In the genomic region with DNA sequence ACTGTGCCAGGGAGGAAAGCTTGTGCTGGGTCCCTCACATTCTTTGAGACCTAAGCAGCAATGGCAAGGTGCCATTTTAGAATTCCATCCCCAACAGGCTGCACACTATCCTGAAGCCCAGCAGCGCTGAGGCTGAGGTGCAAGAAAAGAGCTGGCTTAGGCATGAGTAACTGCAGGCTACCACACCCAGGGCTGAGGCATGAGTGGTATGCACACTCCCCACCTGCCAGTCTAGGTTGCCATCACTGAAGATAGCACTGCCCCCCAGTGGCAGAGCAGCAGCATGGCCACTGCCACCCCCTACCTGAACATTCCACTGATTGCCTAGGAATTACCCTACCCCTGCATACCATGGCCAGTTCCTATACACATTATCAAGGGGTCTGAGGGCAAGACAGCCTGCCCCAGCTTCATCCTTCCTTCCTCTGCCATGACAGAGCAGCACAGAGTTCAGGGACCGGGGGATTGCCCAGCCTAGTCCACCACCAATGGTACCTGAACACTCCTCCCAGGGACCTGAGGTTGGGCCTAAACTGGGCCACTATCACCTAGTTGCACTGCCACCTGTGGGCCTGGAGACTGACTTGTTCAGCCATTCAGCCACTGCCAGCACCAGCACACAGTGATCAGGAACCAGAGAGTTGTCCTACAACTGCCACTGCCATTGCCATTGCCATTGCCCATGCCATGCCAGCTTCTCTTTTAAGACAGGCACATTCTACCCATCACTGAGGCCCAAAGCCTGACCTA, we compare ENCODE assay signal across 8 cellular contexts.
DNase-seq lines count a peak whose midpoint lies in the region; ATAC-seq and TF ChIP-seq lines count a peak whose summit lies in the region.

No MANE protein-coding gene starts in this region.

- no peak overlapping the region for H3K56ac ChIP-seq in H9 (ENCODE audit: insufficient read length, low read depth, low read length)

- no peak overlapping the region for H3K23ac ChIP-seq in H9 (ENCODE audit: insufficient read length, low read depth, low read length)

- intact Hi-C loops in MCF 10A (cut with micrococcal nuclease): loop anchor here (1.0 to 10.0 kb wide), 6 partner anchors 321 to 865 kb away; no protein-coding TSS in a partner anchor
- intact Hi-C loops in breast epithelium (cut with DNase I; ENCODE audit: low total_unique reads): no loop called here
- intact Hi-C loops in activated B cell treated with CpG ODN at 0.5 μM for 24 hours (cut with micrococcal nuclease): loop anchor here (1.0 to 10.0 kb wide), 4 partner anchors 168 to 1695 kb away; no protein-coding TSS in a partner anchor

- H3K4me1 Mint-ChIP-seq in MCF 10A (ENCODE audit: insufficient read depth, unreplicated experiment) (peaks cover 6% of the 10 kb centered on the region), H9 (peaks cover 2 to 5% of the 10 kb centered on the region in 2 experiments; a peak in 3 of 4 replicates), activated B cell treated with CpG ODN at 0.5 μM for 24 hours (peaks cover 5% of the 10 kb centered on the region)

- DNase-seq in MCF 10A (ENCODE audit: unreplicated experiment) (peak; percentile 89), breast epithelium (ENCODE audit: low spot score in 2 of 2) (no peak), H9 (peak; percentile 92), KG1 (lab: John Stamatoyannopoulos, UW) (peak; percentile 10), activated B cell treated with CpG ODN at 0.5 μM for 24 hours (peak; percentile 29), iris pigment epithelial cell (ENCODE audit: low read depth) (peak; percentile 48), suprapubic skin (ENCODE audit: low spot score in 2 of 2) (no peak), NCI-H2196 treated with DMSO at 0.1 percent for 48 hours (lab: John Stamatoyannopoulos, UW; ENCODE audit: unreplicated experiment) (no peak)

- no peak overlapping the region for H3K14ac ChIP-seq in H9 (ENCODE audit: insufficient read depth, low read length)

- CTCF ChIA-PET in MCF 10A (lab: Yijun Ruan, JAX) (interaction anchor here (0.5 to 2.5 kb wide), 29 partner anchors 9 to 1990 kb away, joined by 3 to 12 read pairs (median 4); no protein-coding TSS in a partner anchor), activated B cell treated with CpG ODN at 0.5 μM for 24 hours (lab: Charles Lee) (interaction anchor here (0.7 to 3.1 kb wide), 4 partner anchors 16 to 455 kb away, joined by 3 to 15 read pairs (median 3); no protein-coding TSS in a partner anchor)

- H2AFZ ChIP-seq in H9 (ENCODE audit: low read length): no peak overlapping the region

- H2AK5ac ChIP-seq in H9 (ENCODE audit: insufficient read length, low read length): no peak overlapping the region

- H4K20me1 ChIP-seq in H9 (ENCODE audit: control insufficient read depth, insufficient read depth, insufficient read length): no peaks in the 10 kb centered on the region

- H3K36me3 Mint-ChIP-seq in MCF 10A (ENCODE audit: insufficient read depth, unreplicated experiment): no peaks in the 10 kb centered on the region
- peaks cover 0 to 17% (median 14%) of the 10 kb centered on the region in 3 experiments; a peak in 4 of 7 replicates for H3K36me3 Mint-ChIP-seq in H9 (ENCODE audit: insufficient read depth in 1 of 3, low read depth in 3 of 3)
- H3K36me3 Mint-ChIP-seq in activated B cell treated with CpG ODN at 0.5 μM for 24 hours (ENCODE audit: low read depth): peaks cover 2% of the 10 kb centered on the region

- no peak overlapping the region for H2BK20ac ChIP-seq in H9 (ENCODE audit: low read depth, low read length, poor library complexity, severe bottlenecking)

- H3K36me3 ChIP-seq in breast epithelium: no peaks in the 10 kb centered on the region
- H3K36me3 ChIP-seq in suprapubic skin: no peaks in the 10 kb centered on the region

- H3K27me3 ChIP-seq in breast epithelium (no peaks in the 10 kb centered on the region), H9 (ENCODE audit: insufficient read depth, low read length) (no peaks in the 10 kb centered on the region), suprapubic skin (no peaks in the 10 kb centered on the region)

- peak; percentile 77 for ATAC-seq in activated B cell treated with CpG ODN at 0.5 μM for 24 hours (ENCODE audit: low read depth)

- H4K91ac ChIP-seq in H9 (ENCODE audit: insufficient read length, low read depth, low read length): no peak overlapping the region

- H2BK15ac ChIP-seq in H9 (ENCODE audit: low read depth, low read length): no peak overlapping the region

- BruUV-seq in MCF 10A (replicated peaks; lab: Mats Ljungman, UMichigan): no TSS peak

- no peak overlapping the region for H3T11ph ChIP-seq in H9 (ENCODE audit: low read length)

- peaks cover 11% of the 10 kb centered on the region for H3K9me3 Mint-ChIP-seq in MCF 10A (ENCODE audit: unreplicated experiment)
- peaks cover 22% of the 10 kb centered on the region in 2 experiments for H3K9me3 Mint-ChIP-seq in H9
- H3K9me3 Mint-ChIP-seq in activated B cell treated with CpG ODN at 0.5 μM for 24 hours: peaks cover 21% of the 10 kb centered on the region

- no peaks in the 10 kb centered on the region for H3K4me1 ChIP-seq in breast epithelium
- peaks cover 2% of the 10 kb centered on the region; the same call in 1 of the 2 replicates for H3K4me1 ChIP-seq in H9 (ENCODE audit: insufficient read depth, low read length)
- no peaks in the 10 kb centered on the region for H3K4me1 ChIP-seq in suprapubic skin

- no peak overlapping the region for H2BK120ac ChIP-seq in H9 (ENCODE audit: low read depth, low read length, poor library complexity, severe bottlenecking)

- TF ChIP-seq CTCF in MCF 10A (IDR thresholded peaks at IDR 0.05; ENCODE audit: unreplicated experiment): peak; percentile 90
- no peak for TF ChIP-seq CTCF in breast epithelium (IDR thresholded peaks at IDR 0.05)
- TF ChIP-seq CTCF in H9 (conservative IDR thresholded peaks at IDR 0.05): peak; percentile 93
- TF ChIP-seq CTCF in activated B cell treated with CpG ODN at 0.5 μM for 24 hours (IDR thresholded peaks at IDR 0.05): peak; percentile 42
- TF ChIP-seq CTCF in suprapubic skin (IDR thresholded peaks at IDR 0.05): peak; percentile 5 to 40

- H3K79me2 ChIP-seq in H9 (ENCODE audit: insufficient read depth, low read length): no peaks in the 10 kb centered on the region

- H3K4ac ChIP-seq in H9 (ENCODE audit: low read depth, low read length): no peak overlapping the region

- H3K27me3 Mint-ChIP-seq in MCF 10A (ENCODE audit: insufficient read depth, unreplicated experiment) (no peaks in the 10 kb centered on the region), H9 (ENCODE audit: low read depth) (no peaks in the 10 kb centered on the region; the same call in 1 of the 2 replicates), activated B cell treated with CpG ODN at 0.5 μM for 24 hours (no peaks in the 10 kb centered on the region)

- no peaks in the 10 kb centered on the region for H3K79me1 ChIP-seq in H9 (ENCODE audit: insufficient read depth, low read depth, low read length, poor library complexity, severe bottlenecking)

- no peak overlapping the region for H3K18ac ChIP-seq in H9 (ENCODE audit: insufficient read length, low read depth, low read length)

- WGBS in H9 (ENCODE audit: extremely low coverage, insufficient read length, low lambda C conversion rate): no CpG with 5 or more reads among the region's 2 CpGs
- WGBS in suprapubic skin: 22% methylated on average over 1 of the region's 2 CpGs

- H3K4me2 ChIP-seq in H9 (ENCODE audit: insufficient read depth, insufficient read length, low read length): no peak overlapping the region

- no peak overlapping the region for H4K5ac ChIP-seq in H9 (ENCODE audit: insufficient read length, low read depth, low read length)

- peak overlapping the region; percentile 82 for H3K27ac Mint-ChIP-seq in MCF 10A (ENCODE audit: low read depth, unreplicated experiment)
- no peak overlapping the region; a peak in 1 of 7 replicates for H3K27ac Mint-ChIP-seq in H9
- H3K27ac Mint-ChIP-seq in activated B cell treated with CpG ODN at 0.5 μM for 24 hours: no peak overlapping the region

- H3K9ac ChIP-seq in H9 (ENCODE audit: extremely low read depth, insufficient read length, low read length): no peak overlapping the region

- no peak overlapping the region for H3K4me3 Mint-ChIP-seq in MCF 10A (ENCODE audit: unreplicated experiment)
- no peak overlapping the region for H3K4me3 Mint-ChIP-seq in H9
- H3K4me3 Mint-ChIP-seq in activated B cell treated with CpG ODN at 0.5 μM for 24 hours: no peak overlapping the region

- H2BK12ac ChIP-seq in H9 (ENCODE audit: insufficient read length, low read depth, low read length): no peak overlapping the region

- POLR2A ChIA-PET in MCF 10A (lab: Yijun Ruan, JAX): interaction anchor here (0.7 to 1.1 kb wide), 2 partner anchors 12 to 402 kb away, joined by 3 to 4 read pairs; no protein-coding TSS in a partner anchor
- POLR2A ChIA-PET in activated B cell treated with CpG ODN at 0.5 μM for 24 hours (lab: Charles Lee): no interaction called here

- no peak overlapping the region for H2BK5ac ChIP-seq in H9 (ENCODE audit: insufficient read length, low read length)

- H3K4me3 ChIP-seq in breast epithelium (no peak overlapping the region), suprapubic skin (no peak overlapping the region)

- H3K23me2 ChIP-seq in H9 (ENCODE audit: insufficient read length, low read depth, low read length, poor library complexity, severe bottlenecking): no peaks in the 10 kb centered on the region

- no peak for TF ChIP-seq EP300 in suprapubic skin (IDR thresholded peaks at IDR 0.05)

- no peak for TF ChIP-seq POLR2A in breast epithelium (IDR thresholded peaks at IDR 0.05)
- no peak for TF ChIP-seq POLR2A in suprapubic skin (IDR thresholded peaks at IDR 0.05)

- H3K9me3 ChIP-seq in breast epithelium (peaks cover 0 to 25% of the 10 kb centered on the region in 2 donors), H9 (ENCODE audit: control insufficient read depth, low read depth, low read length) (no peaks in the 10 kb centered on the region), suprapubic skin (peaks cover 5% of the 10 kb centered on the region)

- H4K8ac ChIP-seq in H9 (replicated peaks; ENCODE audit: insufficient read length, low read depth, low read length): no peak overlapping the region

- H3K27ac ChIP-seq in breast epithelium (no peak overlapping the region), H9 (ENCODE audit: insufficient read length, low read depth, low read length) (no peak overlapping the region), suprapubic skin (no peak overlapping the region)

Comparison
In these comparisons a context has a peak if more than half of its experiments do, and no peak if none do; other contexts are left out.
1. DNase-seq: peak in MCF 10A (single experiment), H9 (single experiment), KG1 (single experiment), activated B cell treated with CpG ODN at 0.5 μM for 24 hours (single experiment) and iris pigment epithelial cell (single experiment); none in breast epithelium (0 of 2), suprapubic skin (0 of 2) and NCI-H2196 treated with DMSO at 0.1 percent for 48 hours (single experiment).
2. CTCF ChIP-seq: peak in MCF 10A (single experiment), H9 (single experiment), activated B cell treated with CpG ODN at 0.5 μM for 24 hours (single experiment) and suprapubic skin (2 of 2); none in breast epithelium (0 of 3).